In genomic region chr1:98251497-98251896, GRCh38 we compare ENCODE assay signal across 1 cellular context.
TF ChIP-seq lines count a peak whose summit lies in the region.

No MANE protein-coding gene starts in this region.

TF ChIP-seq in H1, 55 proteins besides CTCF, POLR2A, EP300 and RAD21:
- TF ChIP-seq SP4 (IDR thresholded peaks at IDR 0.05; ENCODE audit: low read length) (no peak), BCL11A (IDR thresholded peaks at IDR 0.05; ENCODE audit: low read depth in 2 of 2, low read length in 2 of 2) (no peak), YY1 (IDR thresholded peaks at IDR 0.05; ENCODE audit: low read depth, low read length) (no peak), JUND (IDR thresholded peaks at IDR 0.05; ENCODE audit: low read length) (no peak), TAF1 (IDR thresholded peaks at IDR 0.05; ENCODE audit: low read depth, low read length) (no peak), EGR1 (IDR thresholded peaks at IDR 0.05; ENCODE audit: borderline replicate concordance, low read depth, low read length) (no peak), TAF7 (optimal IDR thresholded peaks at IDR 0.05; ENCODE audit: borderline replicate concordance, low read depth, low read length) (no peak), TBP (IDR thresholded peaks at IDR 0.05; ENCODE audit: low read depth, low read length) (no peak)
